9 cellular contexts compared by ENCODE assay signal in genomic region chr12:15227004-15227679, GRCh38. TPM values are rescaled to one million over a fixed set of nuclear protein-coding genes. Genes with fewer than 3 reads are reported as not detected.
A peak's percentile ranks its signal among the peaks of the same experiment; 100 is the strongest.
DNase-seq lines count a peak whose midpoint lies in the region; ATAC-seq and TF ChIP-seq lines count a peak whose summit lies in the region.
"Had no signal": no experiment of that assay in that cellular context is flagged by ENCODE, and none has a peak within 500 bp of the region (broad histone marks: within the 10 kb centered on the region; RNA-seq: fewer than 3 reads in every experiment).

No MANE protein-coding gene starts in this region.

- H3K4me3 ChIP-seq in BJ (ENCODE audit: low read depth, low read length) (no peak overlapping the region), MG63 (no peak overlapping the region)

- no peaks in the 10 kb centered on the region for H3K36me3 Mint-ChIP-seq in stimulated activated effector memory CD8-positive, alpha-beta T cell treated with anti-CD3 and anti-CD28 coated beads, Interleukin-12 subunit alpha, Interleukin-12 subunit beta, amount 100 ng/mL, for 72 hours

- no peaks in the 10 kb centered on the region for H3K4me1 Mint-ChIP-seq in stimulated activated effector memory CD8-positive, alpha-beta T cell treated with anti-CD3 and anti-CD28 coated beads, Interleukin-12 subunit alpha, Interleukin-12 subunit beta, amount 100 ng/mL, for 72 hours

- CTCF ChIA-PET in BJ (lab: Yijun Ruan, JAX) = interaction anchor here (0.9 to 1.9 kb wide), 5 partner anchors 11 to 423 kb away, joined by 3 to 7 read pairs (median 3); no protein-coding TSS in a partner anchor

- POLR2A ChIA-PET in BJ (lab: Charles Lee) = no interaction called here

- H3K27ac Mint-ChIP-seq in stimulated activated effector memory CD8-positive, alpha-beta T cell treated with anti-CD3 and anti-CD28 coated beads, Interleukin-12 subunit alpha, Interleukin-12 subunit beta, amount 100 ng/mL, for 72 hours = no peak overlapping the region

- DNase-seq in BJ (ENCODE audit: low read depth) (no peak), MG63 (peak; percentile 35), amniotic epithelial cell (ENCODE audit: low read depth) (peak; percentile 65), hepatic stellate cell (ENCODE audit: low spot score) (peak; percentile 29)
- DNase-seq in stimulated activated effector memory CD8-positive, alpha-beta T cell treated with anti-CD3 and anti-CD28 coated beads, Interleukin-12 subunit alpha, Interleukin-12 subunit beta, amount 100 ng/mL, for 72 hours (ENCODE audit: low spot score in 2 of 2) = no peak
- DNase-seq in effector CD8-positive, alpha-beta T cell (lab: John Stamatoyannopoulos, UW) = no peak

- H3K9me3 ChIP-seq in MG63 = no peaks in the 10 kb centered on the region

- peak; percentile 69 for TF ChIP-seq CTCF in BJ (IDR thresholded peaks at IDR 0.05; ENCODE audit: insufficient read depth, low read depth, low read length)

- peak; percentile 52 for ATAC-seq in GM18511 (IDR thresholded peaks at IDR 0.05; ENCODE audit: unreplicated experiment)
- peak; percentile 40 for ATAC-seq in stimulated activated effector memory CD8-positive, alpha-beta T cell treated with anti-CD3 and anti-CD28 coated beads, Interleukin-12 subunit alpha, Interleukin-12 subunit beta, amount 100 ng/mL, for 72 hours
- ATAC-seq in GM18873 (IDR thresholded peaks at IDR 0.05; ENCODE audit: low FRiP score, unreplicated experiment) = no peak

- H3K36me3 ChIP-seq in BJ (ENCODE audit: control insufficient read depth, insufficient read depth, low read length) (no peaks in the 10 kb centered on the region), MG63 (no peaks in the 10 kb centered on the region)

- no peak overlapping the region for H3K4me3 Mint-ChIP-seq in stimulated activated effector memory CD8-positive, alpha-beta T cell treated with anti-CD3 and anti-CD28 coated beads, Interleukin-12 subunit alpha, Interleukin-12 subunit beta, amount 100 ng/mL, for 72 hours

- H3K27me3 ChIP-seq in BJ (ENCODE audit: control insufficient read depth, insufficient read depth, low read length) (peaks cover 7% of the 10 kb centered on the region), MG63 (peaks cover 6% of the 10 kb centered on the region)

- no peaks in the 10 kb centered on the region for H3K9me3 Mint-ChIP-seq in stimulated activated effector memory CD8-positive, alpha-beta T cell treated with anti-CD3 and anti-CD28 coated beads, Interleukin-12 subunit alpha, Interleukin-12 subunit beta, amount 100 ng/mL, for 72 hours

RNA-seq across cellular contexts. Expression of gene RERG, which starts 5.9 kb away (rescaled TPM):
- 0.04 TPM in 1 of 2 replicates, not detected in the other for polyA plus RNA-seq in BJ (2011; rRNA removed)
- not detected in 2 replicates for polyA minus RNA-seq in BJ (2011; rRNA and poly(A)+ RNA removed)
- not detected in 2 replicates for total RNA-seq in MG63 (2014; rRNA removed; shearing (Covaris generic); ENCODE audit: low replicate concordance)
- total RNA-seq: mononuclear cell had no signal

Comparison
In these comparisons a context has a peak if more than half of its experiments do, and no peak if none do; other contexts are left out.
1. DNase-seq: peak in MG63 (single experiment), amniotic epithelial cell (single experiment) and hepatic stellate cell (single experiment); none in BJ (single experiment), stimulated activated effector memory CD8-positive, alpha-beta T cell treated with anti-CD3 and anti-CD28 coated beads, Interleukin-12 subunit alpha, Interleukin-12 subunit beta, amount 100 ng/mL, for 72 hours (0 of 2) and effector CD8-positive, alpha-beta T cell (single experiment).